In genomic region chr19:57280165-57280912, GRCh38 we compare ENCODE assay signal across 9 cellular contexts. TPM values are rescaled to one million over a fixed set of nuclear protein-coding genes. Genes with fewer than 3 reads are reported as not detected.
DNase-seq lines count a peak whose midpoint lies in the region; ATAC-seq lines count a peak whose summit lies in the region.
"Had no signal": no experiment of that assay in that cellular context is flagged by ENCODE, and none has a peak within 500 bp of the region (broad histone marks: within the 10 kb centered on the region; RNA-seq: fewer than 3 reads in every experiment).

Gene ZNF460 (plus strand): TSS chr19:57280485. CDS start chr19:57280807, 322 bp downstream.

- ATAC-seq in GM19328 (IDR thresholded peaks at IDR 0.05; ENCODE audit: unreplicated experiment) (peak; percentile 64), HG03469 (IDR thresholded peaks at IDR 0.05; ENCODE audit: unreplicated experiment) (peak; percentile 44), left lobe of liver (peak; percentile 96)

- peak; percentile 94 to 98 for DNase-seq in NCI-H526 (lab: John Stamatoyannopoulos, UW)
- DNase-seq in activated CD4-positive, alpha-beta T cell treated with anti-CD3 and anti-CD28 coated beads, Interleukin-2, amount 10 ng/mL, durations not matched to agents 24 days and 14 days, result peak; percentile 99
- peak; percentile 97 for DNase-seq in dedifferentiated amniotic fluid mesenchymal stem cell (ENCODE audit: extremely low spot score)
- DNase-seq in left lobe of liver (ENCODE audit: low spot score), result peak; percentile 97
- peak; percentile 94 for DNase-seq in stimulated activated CD4-positive, alpha-beta T cell treated with anti-CD3 and anti-CD28 coated beads, Interleukin-2, amount 100 ng/mL, for 4 hours (ENCODE audit: low read depth)

- peak within 1 kb of the TSS; percentile 82 to 99 (median 95) for H3K4me2 ChIP-seq in BLaER1 treated with 17β-estradiol and CSF1 and Interleukin-3, amounts not matched to agents 10 nM and 100 nM

- no peaks in the 10 kb centered on the region for H3K9me3 Mint-ChIP-seq in activated CD4-positive, alpha-beta T cell treated with anti-CD3 and anti-CD28 coated beads, Interleukin-2, amount 10 ng/mL, durations not matched to agents 24 days and 14 days
- H3K9me3 Mint-ChIP-seq: nephron had no signal

- peaks cover 28% of the 10 kb centered on the region for H3K4me1 Mint-ChIP-seq in activated CD4-positive, alpha-beta T cell treated with anti-CD3 and anti-CD28 coated beads, Interleukin-2, amount 10 ng/mL, durations not matched to agents 24 days and 14 days

- H3K36me3 Mint-ChIP-seq in activated CD4-positive, alpha-beta T cell treated with anti-CD3 and anti-CD28 coated beads, Interleukin-2, amount 10 ng/mL, durations not matched to agents 24 days and 14 days (ENCODE audit: low read depth), result peaks cover 49% of the 10 kb centered on the region

- no peak within 1 kb of the TSS for H3K4me3 Mint-ChIP-seq in activated CD4-positive, alpha-beta T cell treated with anti-CD3 and anti-CD28 coated beads, Interleukin-2, amount 10 ng/mL, durations not matched to agents 24 days and 14 days

- intact Hi-C loops in activated CD4-positive, alpha-beta T cell treated with anti-CD3 and anti-CD28 coated beads, Interleukin-2, amount 10 ng/mL, durations not matched to agents 24 days and 14 days (cut with micrococcal nuclease), result loop anchor here (1.0 to 10.0 kb wide), 7 partner anchors 40 to 352 kb away; partner anchors contain the start of genes TRAPPC2B, ZNF17, ZNF211 and ZNF264

- peak within 1 kb of the TSS; percentile 90 to 98 (median 96) for H3K27ac ChIP-seq in BLaER1 treated with 17β-estradiol and CSF1 and Interleukin-3, amounts not matched to agents 10 nM and 100 nM

- no peak within 1 kb of the TSS for H3K27ac Mint-ChIP-seq in activated CD4-positive, alpha-beta T cell treated with anti-CD3 and anti-CD28 coated beads, Interleukin-2, amount 10 ng/mL, durations not matched to agents 24 days and 14 days

- H3K9me3 ChIP-seq in BLaER1 treated with 17β-estradiol and CSF1 and Interleukin-3, amounts not matched to agents 10 nM and 100 nM (replicated peaks in 1 of 11), result no peaks in the 10 kb centered on the region

- H3K27me3 Mint-ChIP-seq in activated CD4-positive, alpha-beta T cell treated with anti-CD3 and anti-CD28 coated beads, Interleukin-2, amount 10 ng/mL, durations not matched to agents 24 days and 14 days, result no peaks in the 10 kb centered on the region

- H3K4me1 ChIP-seq in BLaER1 treated with 17β-estradiol and CSF1 and Interleukin-3, amounts not matched to agents 10 nM and 100 nM, result peaks cover 20 to 33% (median 27%) of the 10 kb centered on the region in 10 experiments

- H3K27me3 ChIP-seq in BLaER1 treated with 17β-estradiol and CSF1 and Interleukin-3, amounts not matched to agents 10 nM and 100 nM, result no peaks in the 10 kb centered on the region

- H3K9ac ChIP-seq in BLaER1 treated with 17β-estradiol and CSF1 and Interleukin-3, amounts not matched to agents 10 nM and 100 nM, result peak within 1 kb of the TSS; percentile 94 to 99 (median 98)

- peaks cover 34 to 48% (median 44%) of the 10 kb centered on the region in 11 experiments; a peak in 20 of 22 replicates for H4K20me1 ChIP-seq in BLaER1 treated with 17β-estradiol and CSF1 and Interleukin-3, amounts not matched to agents 10 nM and 100 nM

- H3K4me3 ChIP-seq in BLaER1 treated with 17β-estradiol and CSF1 and Interleukin-3, amounts not matched to agents 10 nM and 100 nM, result peak within 1 kb of the TSS; percentile 67 to 100 (median 92)

- H3K36me3 ChIP-seq in BLaER1 treated with 17β-estradiol and CSF1 and Interleukin-3, amounts not matched to agents 10 nM and 100 nM, result peaks cover 22 to 39% (median 37%) of the 10 kb centered on the region in 11 experiments

RNA-seq across cellular contexts. Expression of gene ZNF460, which starts in this region (rescaled TPM):
- total RNA-seq in activated CD4-positive, alpha-beta T cell treated with anti-CD3 and anti-CD28 coated beads, Interleukin-2, amount 10 ng/mL, durations not matched to agents 24 days and 14 days, result 42.3 and 49.1 TPM in 2 replicates
- 22.1 TPM for total RNA-seq in left lobe of liver

Comparison
In these comparisons a context has a peak if more than half of its experiments do, and no peak if none do; other contexts are left out.
1. Peak in every context shown above with its lines: DNase-seq, ATAC-seq, H3K4me3 ChIP-seq and H3K27ac ChIP-seq.
2. ATAC-seq: peak in every context shown above with its lines; median percentile 96 in left lobe of liver; 64 in GM19328; 44 in HG03469.